13 cellular contexts compared by ENCODE assay signal in the genomic region with DNA sequence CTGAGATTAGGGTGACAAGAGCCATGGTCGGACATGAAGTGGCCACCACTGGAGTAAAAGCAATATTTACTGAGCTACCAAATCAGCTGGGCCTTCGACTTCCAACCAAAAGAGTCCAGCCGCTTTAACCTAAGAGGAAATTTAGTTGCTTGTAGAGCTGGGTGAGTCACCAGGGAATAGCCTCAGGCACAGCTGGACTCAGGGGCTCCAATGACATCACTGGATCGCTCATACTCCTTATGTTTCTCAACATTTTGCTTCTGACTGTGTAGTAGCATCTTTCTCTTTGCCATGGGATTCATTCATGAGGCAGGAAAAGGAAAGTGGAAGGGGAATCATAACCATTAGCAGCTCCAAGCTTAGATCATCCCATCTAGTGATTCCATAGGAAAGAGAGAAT.
DNase-seq lines count a peak whose midpoint lies in the region; ATAC-seq and TF ChIP-seq lines count a peak whose summit lies in the region.
"Had no signal": no experiment of that assay in that cellular context is flagged by ENCODE, and none has a peak within 500 bp of the region (broad histone marks: within the 10 kb centered on the region; RNA-seq: fewer than 3 reads in every experiment).

No MANE protein-coding gene starts in this region.

- ATAC-seq in PC-3: no peak
- ATAC-seq in GM18505 (IDR thresholded peaks at IDR 0.05; ENCODE audit: unreplicated experiment): no peak
- no peak for ATAC-seq in GM21528 (IDR thresholded peaks at IDR 0.05; ENCODE audit: low FRiP score, unreplicated experiment)
- no peak for ATAC-seq in GM21786 (IDR thresholded peaks at IDR 0.05; ENCODE audit: unreplicated experiment)

- no peak overlapping the region for H2AFZ ChIP-seq in PC-3 (ENCODE audit: low read length)

- DNase-seq in ELF-1 (ENCODE audit: low read depth, low spot score) (peak; percentile 27), PC-3 (peak; percentile 86), dermis blood vessel endothelial cell (peak; percentile 22), neural crest cell (ENCODE audit: low read depth, low spot score) (no peak), NCI-H1105 treated with DMSO at 0.1 percent for 48 hours (lab: John Stamatoyannopoulos, UW) (no peak)
- DNase-seq: DND-41, Kasumi-1, NCI-H748 treated with DMSO at 0.1 percent for 48 hours, T-helper 2 cell had no signal

- H4K20me1 ChIP-seq in PC-3 (ENCODE audit: low read length): no peaks in the 10 kb centered on the region

- no peaks in the 10 kb centered on the region for H3K9me3 ChIP-seq in PC-3 (ENCODE audit: low read length)
- H3K9me3 ChIP-seq: adrenal gland had no signal

- no peak overlapping the region for H3K4me3 ChIP-seq in PC-3 (ENCODE audit: low read length)
- H3K4me3 ChIP-seq: adrenal gland had no signal

- CTCF ChIA-PET in PC-3 (lab: Charles Lee): no interaction called here

- no peaks in the 10 kb centered on the region for H3K36me3 ChIP-seq in PC-3 (ENCODE audit: low read depth, low read length)
- H3K36me3 ChIP-seq: adrenal gland had no signal

- POLR2A ChIA-PET in PC-3 (lab: Charles Lee; ENCODE audit: unreplicated experiment): no interaction called here

- TF ChIP-seq POLR2A in GM18505 (IDR thresholded peaks at IDR 0.05; ENCODE audit: borderline replicate concordance, extremely low read depth, insufficient read depth, insufficient read length): no peak

- H3K79me2 ChIP-seq in PC-3 (ENCODE audit: low read length): no peaks in the 10 kb centered on the region

- peak overlapping the region; percentile 66 for H3K27ac Mint-ChIP-seq in neural crest cell (ENCODE audit: unreplicated experiment)

- no peaks in the 10 kb centered on the region for H3K36me3 Mint-ChIP-seq in neural crest cell (ENCODE audit: low read depth)

- no peak overlapping the region; the same call in 1 of the 2 replicates for H3K4me2 ChIP-seq in PC-3 (ENCODE audit: low read length)

- H3K27me3 ChIP-seq in PC-3 (ENCODE audit: low read length): peaks cover 24% of the 10 kb centered on the region
- H3K27me3 ChIP-seq: adrenal gland had no signal

- H3K9me3 Mint-ChIP-seq in neural crest cell: no peaks in the 10 kb centered on the region

- no peak for TF ChIP-seq CTCF in PC-3 (conservative IDR thresholded peaks at IDR 0.05; ENCODE audit: low read depth, low read length)
- TF ChIP-seq CTCF in neural crest cell (conservative IDR thresholded peaks at IDR 0.05): no peak

- H3F3A ChIP-seq in PC-3 (ENCODE audit: low read length, unreplicated experiment): no peaks in the 10 kb centered on the region

- H3K27ac ChIP-seq in PC-3 (ENCODE audit: low read length): no peak overlapping the region
- H3K27ac ChIP-seq: adrenal gland had no signal

- H3K4me3 Mint-ChIP-seq in neural crest cell: no peak overlapping the region

- no TSS peak for BruUV-seq in PC-3 (replicated peaks; lab: Mats Ljungman, UMichigan)

- H3K9ac ChIP-seq in PC-3 (ENCODE audit: low read length): no peak overlapping the region

- intact Hi-C loops in PC-3 (cut with micrococcal nuclease): no loop called here

- peaks cover 36% of the 10 kb centered on the region for H3K4me1 Mint-ChIP-seq in neural crest cell

- no peaks in the 10 kb centered on the region for H3K9me2 ChIP-seq in PC-3 (replicated peaks; ENCODE audit: low read length)

- H3K27me3 Mint-ChIP-seq in neural crest cell (ENCODE audit: low read depth): no peaks in the 10 kb centered on the region

- H3K4me1 ChIP-seq in PC-3 (ENCODE audit: insufficient read depth, low read length): peaks cover 7% of the 10 kb centered on the region; the same call in 1 of the 2 replicates
- H3K4me1 ChIP-seq: adrenal gland had no signal

Comparison
In these comparisons a context has a peak if more than half of its experiments do, and no peak if none do; other contexts are left out.
1. DNase-seq: peak in ELF-1 (single experiment), PC-3 (single experiment) and dermis blood vessel endothelial cell (single experiment); none in neural crest cell (single experiment) and NCI-H1105 treated with DMSO at 0.1 percent for 48 hours (single experiment).